Comparison of ENCODE assay signal across 1 cellular context in the genomic region with DNA sequence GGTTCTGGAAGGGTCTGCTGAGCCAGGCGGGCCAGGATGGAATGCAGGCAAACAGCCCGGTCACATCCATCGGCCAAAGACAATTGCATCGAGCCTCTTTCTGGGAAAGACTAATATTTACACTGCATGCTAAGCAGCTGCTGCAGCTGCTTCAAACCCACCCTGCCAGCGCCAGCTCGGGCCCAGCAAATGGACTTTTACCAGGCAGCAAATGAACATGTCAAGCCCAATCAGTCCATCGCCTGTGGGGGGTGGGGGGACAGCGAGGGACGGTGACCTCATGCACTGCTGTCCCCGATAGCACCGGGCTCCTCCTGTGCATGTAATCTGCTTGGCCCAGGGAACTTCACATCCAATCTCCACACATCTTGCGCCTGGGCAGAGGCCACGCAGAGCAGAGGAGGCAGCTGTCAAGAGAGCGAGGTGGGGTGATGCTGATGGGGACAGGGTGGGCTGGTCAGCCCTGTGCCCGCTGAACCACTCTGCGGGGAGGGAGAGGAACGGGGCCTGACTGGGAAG.
TF ChIP-seq lines count a peak whose summit lies in the region.

No MANE protein-coding gene starts in this region.

TF ChIP-seq in HepG2, 621 proteins besides CTCF, POLR2A, EP300 and RAD21 (continued from another document and continues in another):
- TF ChIP-seq, protein P1, sequence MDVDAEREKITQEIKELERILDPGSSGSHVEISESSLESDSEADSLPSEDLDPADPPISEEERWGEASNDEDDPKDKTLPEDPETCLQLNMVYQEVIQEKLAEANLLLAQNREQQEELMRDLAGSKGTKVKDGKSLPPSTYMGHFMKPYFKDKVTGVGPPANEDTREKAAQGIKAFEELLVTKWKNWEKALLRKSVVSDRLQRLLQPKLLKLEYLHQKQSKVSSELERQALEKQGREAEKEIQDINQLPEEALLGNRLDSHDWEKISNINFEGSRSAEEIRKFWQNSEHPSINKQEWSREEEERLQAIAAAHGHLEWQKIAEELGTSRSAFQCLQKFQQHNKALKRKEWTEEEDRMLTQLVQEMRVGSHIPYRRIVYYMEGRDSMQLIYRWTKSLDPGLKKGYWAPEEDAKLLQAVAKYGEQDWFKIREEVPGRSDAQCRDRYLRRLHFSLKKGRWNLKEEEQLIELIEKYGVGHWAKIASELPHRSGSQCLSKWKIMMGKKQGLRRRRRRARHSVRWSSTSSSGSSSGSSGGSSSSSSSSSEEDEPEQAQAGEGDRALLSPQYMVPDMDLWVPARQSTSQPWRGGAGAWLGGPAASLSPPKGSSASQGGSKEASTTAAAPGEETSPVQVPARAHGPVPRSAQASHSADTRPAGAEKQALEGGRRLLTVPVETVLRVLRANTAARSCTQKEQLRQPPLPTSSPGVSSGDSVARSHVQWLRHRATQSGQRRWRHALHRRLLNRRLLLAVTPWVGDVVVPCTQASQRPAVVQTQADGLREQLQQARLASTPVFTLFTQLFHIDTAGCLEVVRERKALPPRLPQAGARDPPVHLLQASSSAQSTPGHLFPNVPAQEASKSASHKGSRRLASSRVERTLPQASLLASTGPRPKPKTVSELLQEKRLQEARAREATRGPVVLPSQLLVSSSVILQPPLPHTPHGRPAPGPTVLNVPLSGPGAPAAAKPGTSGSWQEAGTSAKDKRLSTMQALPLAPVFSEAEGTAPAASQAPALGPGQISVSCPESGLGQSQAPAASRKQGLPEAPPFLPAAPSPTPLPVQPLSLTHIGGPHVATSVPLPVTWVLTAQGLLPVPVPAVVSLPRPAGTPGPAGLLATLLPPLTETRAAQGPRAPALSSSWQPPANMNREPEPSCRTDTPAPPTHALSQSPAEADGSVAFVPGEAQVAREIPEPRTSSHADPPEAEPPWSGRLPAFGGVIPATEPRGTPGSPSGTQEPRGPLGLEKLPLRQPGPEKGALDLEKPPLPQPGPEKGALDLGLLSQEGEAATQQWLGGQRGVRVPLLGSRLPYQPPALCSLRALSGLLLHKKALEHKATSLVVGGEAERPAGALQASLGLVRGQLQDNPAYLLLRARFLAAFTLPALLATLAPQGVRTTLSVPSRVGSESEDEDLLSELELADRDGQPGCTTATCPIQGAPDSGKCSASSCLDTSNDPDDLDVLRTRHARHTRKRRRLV (CRISPR knock-in tag; IDR thresholded peaks at IDR 0.05) = peak; percentile 64; the same call in 1 of the 2 replicates
- TF ChIP-seq ZNF253 (CRISPR knock-in tag; IDR thresholded peaks at IDR 0.05; ENCODE audit: borderline replicate concordance) (no peak), TARDBP (CRISPR knock-in tag; IDR thresholded peaks at IDR 0.05) (peak; percentile 22; the same call in 1 of the 2 replicates), HNRNPL (IDR thresholded peaks at IDR 0.05; ENCODE audit: low read depth, low read length) (peak; percentile 70; the same call in 1 of the 2 replicates), ERF (CRISPR knock-in tag; IDR thresholded peaks at IDR 0.05) (peak; percentile 74), ZNF749 (CRISPR knock-in tag; IDR thresholded peaks at IDR 0.05; ENCODE audit: borderline replicate concordance) (no peak), REPIN1 (CRISPR knock-in tag; IDR thresholded peaks at IDR 0.05; ENCODE audit: borderline replicate concordance, low read depth) (peak; percentile 60; the same call in 1 of the 2 replicates), REL (CRISPR knock-in tag; conservative IDR thresholded peaks at IDR 0.05) (no peak), HNF4G (IDR thresholded peaks at IDR 0.05; ENCODE audit: borderline replicate concordance, low read depth, low read length) (peak; percentile 21; the same call in 1 of the 2 replicates), HNF4G (CRISPR knock-in tag; IDR thresholded peaks at IDR 0.05; ENCODE audit: borderline replicate concordance, low read depth) (no peak), KMT2B (CRISPR knock-in tag; IDR thresholded peaks at IDR 0.05) (0 out of 2 replicates have a peak, but pooled peaks have one; percentile 30), HES4 (CRISPR knock-in tag; IDR thresholded peaks at IDR 0.05; ENCODE audit: borderline replicate concordance) (peak; percentile 71), FOXP1 (IDR thresholded peaks at IDR 0.05) (no peak), FOXP1 (CRISPR knock-in tag; IDR thresholded peaks at IDR 0.05) (peak; percentile 42; the same call in 1 of the 2 replicates), FOXC1 (CRISPR knock-in tag; IDR thresholded peaks at IDR 0.05; ENCODE audit: borderline replicate concordance) (peak; percentile 76; the same call in 1 of the 2 replicates), GFI1 (CRISPR knock-in tag; IDR thresholded peaks at IDR 0.05; ENCODE audit: borderline replicate concordance) (0 out of 2 replicates have a peak, but pooled peaks have one; percentile 54), GATAD2A (CRISPR knock-in tag; IDR thresholded peaks at IDR 0.05) (peak; percentile 57), ZNF776 (CRISPR knock-in tag; IDR thresholded peaks at IDR 0.05) (peak; percentile 88; the same call in 1 of the 2 replicates), ZNF501 (CRISPR knock-in tag; IDR thresholded peaks at IDR 0.05) (0 out of 2 replicates have a peak, but pooled peaks have one; percentile 41), ZNF331 (CRISPR knock-in tag; IDR thresholded peaks at IDR 0.05) (peak; percentile 66; the same call in 1 of the 2 replicates), FOXK1 (CRISPR knock-in tag; IDR thresholded peaks at IDR 0.05; ENCODE audit: borderline replicate concordance, low read depth) (peak; percentile 15; the same call in 1 of the 2 replicates), ZNF556 (CRISPR knock-in tag; IDR thresholded peaks at IDR 0.05; ENCODE audit: borderline replicate concordance) (0 out of 2 replicates have a peak, but pooled peaks have one; percentile 55), HOXA3 (CRISPR knock-in tag; IDR thresholded peaks at IDR 0.05) (peak; percentile 62), IRF2 (CRISPR knock-in tag; IDR thresholded peaks at IDR 0.05) (0 out of 2 replicates have a peak, but pooled peaks have one; percentile 32), ZNF317 (CRISPR knock-in tag; IDR thresholded peaks at IDR 0.05) (peak; percentile 82; the same call in 1 of the 2 replicates), SNAI1 (CRISPR knock-in tag; IDR thresholded peaks at IDR 0.05; ENCODE audit: borderline replicate concordance) (0 out of 2 replicates have a peak, but pooled peaks have one; percentile 56), ZBTB7B (CRISPR knock-in tag; IDR thresholded peaks at IDR 0.05) (peak; percentile 71), ZMYM4 (CRISPR knock-in tag; IDR thresholded peaks at IDR 0.05) (peak; percentile 68), HDAC1 (CRISPR knock-in tag; IDR thresholded peaks at IDR 0.05) (0 out of 2 replicates have a peak, but pooled peaks have one; percentile 58), ZNF205 (CRISPR knock-in tag; IDR thresholded peaks at IDR 0.05) (peak; percentile 59; the same call in 1 of the 2 replicates), SRSF9 (IDR thresholded peaks at IDR 0.05; ENCODE audit: borderline replicate concordance, insufficient read depth, low read depth, low read length, poor library complexity, severe bottlenecking) (no peak)
- TF ChIP-seq, protein P2, sequence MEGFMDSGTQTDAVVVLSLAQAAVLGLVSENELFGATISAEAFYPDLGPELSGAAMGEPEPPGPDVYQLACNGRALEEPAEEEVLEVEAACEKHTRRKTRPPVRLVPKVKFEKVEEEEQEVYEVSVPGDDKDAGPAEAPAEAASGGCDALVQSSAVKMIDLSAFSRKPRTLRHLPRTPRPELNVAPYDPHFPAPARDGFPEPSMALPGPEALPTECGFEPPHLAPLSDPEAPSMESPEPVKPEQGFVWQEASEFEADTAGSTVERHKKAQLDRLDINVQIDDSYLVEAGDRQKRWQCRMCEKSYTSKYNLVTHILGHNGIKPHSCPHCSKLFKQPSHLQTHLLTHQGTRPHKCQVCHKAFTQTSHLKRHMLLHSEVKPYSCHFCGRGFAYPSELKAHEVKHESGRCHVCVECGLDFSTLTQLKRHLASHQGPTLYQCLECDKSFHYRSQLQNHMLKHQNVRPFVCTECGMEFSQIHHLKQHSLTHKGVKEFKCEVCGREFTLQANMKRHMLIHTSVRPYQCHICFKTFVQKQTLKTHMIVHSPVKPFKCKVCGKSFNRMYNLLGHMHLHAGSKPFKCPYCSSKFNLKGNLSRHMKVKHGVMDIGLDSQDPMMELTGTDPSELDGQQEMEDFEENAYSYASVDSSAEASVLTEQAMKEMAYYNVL (CRISPR knock-in tag; IDR thresholded peaks at IDR 0.05; ENCODE audit: borderline replicate concordance) = peak; percentile 82
- TF ChIP-seq, protein P3, sequence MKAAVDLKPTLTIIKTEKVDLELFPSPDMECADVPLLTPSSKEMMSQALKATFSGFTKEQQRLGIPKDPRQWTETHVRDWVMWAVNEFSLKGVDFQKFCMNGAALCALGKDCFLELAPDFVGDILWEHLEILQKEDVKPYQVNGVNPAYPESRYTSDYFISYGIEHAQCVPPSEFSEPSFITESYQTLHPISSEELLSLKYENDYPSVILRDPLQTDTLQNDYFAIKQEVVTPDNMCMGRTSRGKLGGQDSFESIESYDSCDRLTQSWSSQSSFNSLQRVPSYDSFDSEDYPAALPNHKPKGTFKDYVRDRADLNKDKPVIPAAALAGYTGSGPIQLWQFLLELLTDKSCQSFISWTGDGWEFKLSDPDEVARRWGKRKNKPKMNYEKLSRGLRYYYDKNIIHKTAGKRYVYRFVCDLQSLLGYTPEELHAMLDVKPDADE (CRISPR knock-in tag; IDR thresholded peaks at IDR 0.05) = no peak
- TF ChIP-seq, protein P4, sequence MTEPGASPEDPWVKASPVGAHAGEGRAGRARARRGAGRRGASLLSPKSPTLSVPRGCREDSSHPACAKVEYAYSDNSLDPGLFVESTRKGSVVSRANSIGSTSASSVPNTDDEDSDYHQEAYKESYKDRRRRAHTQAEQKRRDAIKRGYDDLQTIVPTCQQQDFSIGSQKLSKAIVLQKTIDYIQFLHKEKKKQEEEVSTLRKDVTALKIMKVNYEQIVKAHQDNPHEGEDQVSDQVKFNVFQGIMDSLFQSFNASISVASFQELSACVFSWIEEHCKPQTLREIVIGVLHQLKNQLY (CRISPR knock-in tag; IDR thresholded peaks at IDR 0.05) = peak; percentile 56; the same call in 1 of the 2 replicates
- TF ChIP-seq, protein P5, sequence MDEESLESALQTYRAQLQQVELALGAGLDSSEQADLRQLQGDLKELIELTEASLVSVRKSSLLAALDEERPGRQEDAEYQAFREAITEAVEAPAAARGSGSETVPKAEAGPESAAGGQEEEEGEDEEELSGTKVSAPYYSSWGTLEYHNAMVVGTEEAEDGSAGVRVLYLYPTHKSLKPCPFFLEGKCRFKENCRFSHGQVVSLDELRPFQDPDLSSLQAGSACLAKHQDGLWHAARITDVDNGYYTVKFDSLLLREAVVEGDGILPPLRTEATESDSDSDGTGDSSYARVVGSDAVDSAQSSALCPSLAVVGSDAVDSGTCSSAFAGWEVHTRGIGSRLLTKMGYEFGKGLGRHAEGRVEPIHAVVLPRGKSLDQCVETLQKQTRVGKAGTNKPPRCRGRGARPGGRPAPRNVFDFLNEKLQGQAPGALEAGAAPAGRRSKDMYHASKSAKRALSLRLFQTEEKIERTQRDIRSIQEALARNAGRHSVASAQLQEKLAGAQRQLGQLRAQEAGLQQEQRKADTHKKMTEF (CRISPR knock-in tag; IDR thresholded peaks at IDR 0.05) = peak; percentile 76
- TF ChIP-seq, protein P6, sequence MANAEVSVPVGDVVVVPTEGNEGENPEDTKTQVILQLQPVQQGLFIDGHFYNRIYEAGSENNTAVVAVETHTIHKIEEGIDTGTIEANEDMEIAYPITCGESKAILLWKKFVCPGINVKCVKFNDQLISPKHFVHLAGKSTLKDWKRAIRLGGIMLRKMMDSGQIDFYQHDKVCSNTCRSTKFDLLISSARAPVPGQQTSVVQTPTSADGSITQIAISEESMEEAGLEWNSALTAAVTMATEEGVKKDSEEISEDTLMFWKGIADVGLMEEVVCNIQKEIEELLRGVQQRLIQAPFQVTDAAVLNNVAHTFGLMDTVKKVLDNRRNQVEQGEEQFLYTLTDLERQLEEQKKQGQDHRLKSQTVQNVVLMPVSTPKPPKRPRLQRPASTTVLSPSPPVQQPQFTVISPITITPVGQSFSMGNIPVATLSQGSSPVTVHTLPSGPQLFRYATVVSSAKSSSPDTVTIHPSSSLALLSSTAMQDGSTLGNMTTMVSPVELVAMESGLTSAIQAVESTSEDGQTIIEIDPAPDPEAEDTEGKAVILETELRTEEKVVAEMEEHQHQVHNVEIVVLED (CRISPR knock-in tag; IDR thresholded peaks at IDR 0.05; ENCODE audit: borderline replicate concordance) = no peak; the same call in 1 of the 2 replicates
- TF ChIP-seq, protein P7, sequence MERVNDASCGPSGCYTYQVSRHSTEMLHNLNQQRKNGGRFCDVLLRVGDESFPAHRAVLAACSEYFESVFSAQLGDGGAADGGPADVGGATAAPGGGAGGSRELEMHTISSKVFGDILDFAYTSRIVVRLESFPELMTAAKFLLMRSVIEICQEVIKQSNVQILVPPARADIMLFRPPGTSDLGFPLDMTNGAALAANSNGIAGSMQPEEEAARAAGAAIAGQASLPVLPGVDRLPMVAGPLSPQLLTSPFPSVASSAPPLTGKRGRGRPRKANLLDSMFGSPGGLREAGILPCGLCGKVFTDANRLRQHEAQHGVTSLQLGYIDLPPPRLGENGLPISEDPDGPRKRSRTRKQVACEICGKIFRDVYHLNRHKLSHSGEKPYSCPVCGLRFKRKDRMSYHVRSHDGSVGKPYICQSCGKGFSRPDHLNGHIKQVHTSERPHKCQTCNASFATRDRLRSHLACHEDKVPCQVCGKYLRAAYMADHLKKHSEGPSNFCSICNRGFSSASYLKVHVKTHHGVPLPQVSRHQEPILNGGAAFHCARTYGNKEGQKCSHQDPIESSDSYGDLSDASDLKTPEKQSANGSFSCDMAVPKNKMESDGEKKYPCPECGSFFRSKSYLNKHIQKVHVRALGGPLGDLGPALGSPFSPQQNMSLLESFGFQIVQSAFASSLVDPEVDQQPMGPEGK (CRISPR knock-in tag; IDR thresholded peaks at IDR 0.05) = peak; percentile 91
- TF ChIP-seq, protein P8, sequence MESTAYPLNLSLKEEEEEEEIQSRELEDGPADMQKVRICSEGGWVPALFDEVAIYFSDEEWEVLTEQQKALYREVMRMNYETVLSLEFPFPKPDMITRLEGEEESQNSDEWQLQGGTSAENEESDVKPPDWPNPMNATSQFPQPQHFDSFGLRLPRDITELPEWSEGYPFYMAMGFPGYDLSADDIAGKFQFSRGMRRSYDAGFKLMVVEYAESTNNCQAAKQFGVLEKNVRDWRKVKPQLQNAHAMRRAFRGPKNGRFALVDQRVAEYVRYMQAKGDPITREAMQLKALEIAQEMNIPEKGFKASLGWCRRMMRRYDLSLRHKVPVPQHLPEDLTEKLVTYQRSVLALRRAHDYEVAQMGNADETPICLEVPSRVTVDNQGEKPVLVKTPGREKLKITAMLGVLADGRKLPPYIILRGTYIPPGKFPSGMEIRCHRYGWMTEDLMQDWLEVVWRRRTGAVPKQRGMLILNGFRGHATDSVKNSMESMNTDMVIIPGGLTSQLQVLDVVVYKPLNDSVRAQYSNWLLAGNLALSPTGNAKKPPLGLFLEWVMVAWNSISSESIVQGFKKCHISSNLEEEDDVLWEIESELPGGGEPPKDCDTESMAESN (CRISPR knock-in tag; conservative IDR thresholded peaks at IDR 0.05) = no peak
- TF ChIP-seq, protein P9, sequence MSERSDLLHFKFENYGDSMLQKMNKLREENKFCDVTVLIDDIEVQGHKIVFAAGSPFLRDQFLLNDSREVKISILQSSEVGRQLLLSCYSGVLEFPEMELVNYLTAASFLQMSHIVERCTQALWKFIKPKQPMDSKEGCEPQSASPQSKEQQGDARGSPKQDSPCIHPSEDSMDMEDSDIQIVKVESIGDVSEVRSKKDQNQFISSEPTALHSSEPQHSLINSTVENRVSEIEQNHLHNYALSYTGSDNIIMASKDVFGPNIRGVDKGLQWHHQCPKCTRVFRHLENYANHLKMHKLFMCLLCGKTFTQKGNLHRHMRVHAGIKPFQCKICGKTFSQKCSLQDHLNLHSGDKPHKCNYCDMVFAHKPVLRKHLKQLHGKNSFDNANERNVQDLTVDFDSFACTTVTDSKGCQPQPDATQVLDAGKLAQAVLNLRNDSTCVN (CRISPR knock-in tag; IDR thresholded peaks at IDR 0.05; ENCODE audit: borderline replicate concordance) = peak; percentile 46; the same call in 1 of the 2 replicates
